In the genomic region with DNA sequence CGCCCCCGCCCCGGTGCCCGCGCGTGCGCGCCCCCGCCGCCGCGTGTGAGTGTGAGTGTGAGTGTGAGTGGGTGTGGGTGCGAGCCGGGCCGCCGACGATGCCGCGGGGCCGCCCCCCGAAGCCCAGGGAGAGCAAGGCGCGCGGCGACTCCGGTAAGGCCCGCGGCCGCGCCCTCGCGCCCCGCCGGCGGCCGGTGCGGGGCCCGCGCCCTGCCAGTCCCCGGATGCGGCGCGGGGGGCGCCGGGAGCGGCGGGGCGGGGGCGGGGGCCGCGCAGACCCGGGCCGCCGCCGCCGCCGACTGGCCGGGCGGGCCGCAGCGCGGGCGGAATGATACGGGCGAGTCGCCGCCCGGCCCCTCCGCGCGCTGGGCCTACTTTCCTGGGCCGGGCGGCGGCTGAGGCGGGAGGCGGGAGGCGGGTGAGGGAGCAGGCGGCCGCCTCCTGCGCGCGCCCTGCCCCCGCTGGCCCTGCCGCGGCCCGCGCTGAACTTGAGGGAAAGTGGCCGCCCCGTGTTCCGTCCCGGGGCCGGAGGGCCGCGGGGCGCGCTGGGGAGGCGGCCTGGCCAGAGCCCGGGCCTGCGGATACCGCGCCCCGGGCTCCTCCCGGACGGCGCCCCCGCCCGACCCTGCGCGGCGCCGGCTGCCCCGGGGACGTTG, we compare ENCODE assay signal across 1 cellular context.
TF ChIP-seq lines count a peak whose summit lies in the region.

A gene (plus strand): TSS at position 48 of the 656 bp plus-strand sequence. CDS start 51 bp downstream, at position 99.

TF ChIP-seq in WTC11, 78 proteins besides CTCF, POLR2A, EP300 and RAD21 (continued from another document):
- TF ChIP-seq, protein P1, sequence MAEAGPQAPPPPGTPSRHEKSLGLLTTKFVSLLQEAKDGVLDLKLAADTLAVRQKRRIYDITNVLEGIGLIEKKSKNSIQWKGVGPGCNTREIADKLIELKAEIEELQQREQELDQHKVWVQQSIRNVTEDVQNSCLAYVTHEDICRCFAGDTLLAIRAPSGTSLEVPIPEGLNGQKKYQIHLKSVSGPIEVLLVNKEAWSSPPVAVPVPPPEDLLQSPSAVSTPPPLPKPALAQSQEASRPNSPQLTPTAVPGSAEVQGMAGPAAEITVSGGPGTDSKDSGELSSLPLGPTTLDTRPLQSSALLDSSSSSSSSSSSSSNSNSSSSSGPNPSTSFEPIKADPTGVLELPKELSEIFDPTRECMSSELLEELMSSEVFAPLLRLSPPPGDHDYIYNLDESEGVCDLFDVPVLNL (CRISPR knock-in tag; IDR thresholded peaks at IDR 0.05; ENCODE audit: borderline replicate concordance, low read depth), result no peak
- TF ChIP-seq KAT7 (CRISPR knock-in tag; IDR thresholded peaks at IDR 0.05; ENCODE audit: borderline replicate concordance) (peak; percentile 24; the same call in 1 of the 2 replicates), FOXJ3 (CRISPR knock-in tag; IDR thresholded peaks at IDR 0.05; ENCODE audit: borderline replicate concordance) (no peak), SP1 (CRISPR knock-in tag; conservative IDR thresholded peaks at IDR 0.05) (0 out of 2 replicates have a peak, but pooled peaks have one; percentile 8), CREB1 (CRISPR knock-in tag; IDR thresholded peaks at IDR 0.05) (no peak), CBFB (CRISPR knock-in tag; IDR thresholded peaks at IDR 0.05; ENCODE audit: low read depth) (no peak), OVOL2 (CRISPR knock-in tag; IDR thresholded peaks at IDR 0.05; ENCODE audit: borderline replicate concordance) (peak; percentile 85; the same call in 1 of the 2 replicates), SOX15 (CRISPR knock-in tag; IDR thresholded peaks at IDR 0.05) (0 out of 2 replicates have a peak, but pooled peaks have one; percentile 48)
- TF ChIP-seq, protein P2, sequence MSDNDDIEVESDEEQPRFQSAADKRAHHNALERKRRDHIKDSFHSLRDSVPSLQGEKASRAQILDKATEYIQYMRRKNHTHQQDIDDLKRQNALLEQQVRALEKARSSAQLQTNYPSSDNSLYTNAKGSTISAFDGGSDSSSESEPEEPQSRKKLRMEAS (CRISPR knock-in tag; IDR thresholded peaks at IDR 0.05), result 0 out of 2 replicates have a peak, but pooled peaks have one; percentile 11
- TF ChIP-seq, protein P3, sequence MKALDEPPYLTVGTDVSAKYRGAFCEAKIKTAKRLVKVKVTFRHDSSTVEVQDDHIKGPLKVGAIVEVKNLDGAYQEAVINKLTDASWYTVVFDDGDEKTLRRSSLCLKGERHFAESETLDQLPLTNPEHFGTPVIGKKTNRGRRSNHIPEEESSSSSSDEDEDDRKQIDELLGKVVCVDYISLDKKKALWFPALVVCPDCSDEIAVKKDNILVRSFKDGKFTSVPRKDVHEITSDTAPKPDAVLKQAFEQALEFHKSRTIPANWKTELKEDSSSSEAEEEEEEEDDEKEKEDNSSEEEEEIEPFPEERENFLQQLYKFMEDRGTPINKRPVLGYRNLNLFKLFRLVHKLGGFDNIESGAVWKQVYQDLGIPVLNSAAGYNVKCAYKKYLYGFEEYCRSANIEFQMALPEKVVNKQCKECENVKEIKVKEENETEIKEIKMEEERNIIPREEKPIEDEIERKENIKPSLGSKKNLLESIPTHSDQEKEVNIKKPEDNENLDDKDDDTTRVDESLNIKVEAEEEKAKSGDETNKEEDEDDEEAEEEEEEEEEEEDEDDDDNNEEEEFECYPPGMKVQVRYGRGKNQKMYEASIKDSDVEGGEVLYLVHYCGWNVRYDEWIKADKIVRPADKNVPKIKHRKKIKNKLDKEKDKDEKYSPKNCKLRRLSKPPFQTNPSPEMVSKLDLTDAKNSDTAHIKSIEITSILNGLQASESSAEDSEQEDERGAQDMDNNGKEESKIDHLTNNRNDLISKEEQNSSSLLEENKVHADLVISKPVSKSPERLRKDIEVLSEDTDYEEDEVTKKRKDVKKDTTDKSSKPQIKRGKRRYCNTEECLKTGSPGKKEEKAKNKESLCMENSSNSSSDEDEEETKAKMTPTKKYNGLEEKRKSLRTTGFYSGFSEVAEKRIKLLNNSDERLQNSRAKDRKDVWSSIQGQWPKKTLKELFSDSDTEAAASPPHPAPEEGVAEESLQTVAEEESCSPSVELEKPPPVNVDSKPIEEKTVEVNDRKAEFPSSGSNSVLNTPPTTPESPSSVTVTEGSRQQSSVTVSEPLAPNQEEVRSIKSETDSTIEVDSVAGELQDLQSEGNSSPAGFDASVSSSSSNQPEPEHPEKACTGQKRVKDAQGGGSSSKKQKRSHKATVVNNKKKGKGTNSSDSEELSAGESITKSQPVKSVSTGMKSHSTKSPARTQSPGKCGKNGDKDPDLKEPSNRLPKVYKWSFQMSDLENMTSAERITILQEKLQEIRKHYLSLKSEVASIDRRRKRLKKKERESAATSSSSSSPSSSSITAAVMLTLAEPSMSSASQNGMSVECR (CRISPR knock-in tag; IDR thresholded peaks at IDR 0.05; ENCODE audit: borderline replicate concordance), result no peak
